Comparison of ENCODE assay signal across 1 cellular context in the genomic region with DNA sequence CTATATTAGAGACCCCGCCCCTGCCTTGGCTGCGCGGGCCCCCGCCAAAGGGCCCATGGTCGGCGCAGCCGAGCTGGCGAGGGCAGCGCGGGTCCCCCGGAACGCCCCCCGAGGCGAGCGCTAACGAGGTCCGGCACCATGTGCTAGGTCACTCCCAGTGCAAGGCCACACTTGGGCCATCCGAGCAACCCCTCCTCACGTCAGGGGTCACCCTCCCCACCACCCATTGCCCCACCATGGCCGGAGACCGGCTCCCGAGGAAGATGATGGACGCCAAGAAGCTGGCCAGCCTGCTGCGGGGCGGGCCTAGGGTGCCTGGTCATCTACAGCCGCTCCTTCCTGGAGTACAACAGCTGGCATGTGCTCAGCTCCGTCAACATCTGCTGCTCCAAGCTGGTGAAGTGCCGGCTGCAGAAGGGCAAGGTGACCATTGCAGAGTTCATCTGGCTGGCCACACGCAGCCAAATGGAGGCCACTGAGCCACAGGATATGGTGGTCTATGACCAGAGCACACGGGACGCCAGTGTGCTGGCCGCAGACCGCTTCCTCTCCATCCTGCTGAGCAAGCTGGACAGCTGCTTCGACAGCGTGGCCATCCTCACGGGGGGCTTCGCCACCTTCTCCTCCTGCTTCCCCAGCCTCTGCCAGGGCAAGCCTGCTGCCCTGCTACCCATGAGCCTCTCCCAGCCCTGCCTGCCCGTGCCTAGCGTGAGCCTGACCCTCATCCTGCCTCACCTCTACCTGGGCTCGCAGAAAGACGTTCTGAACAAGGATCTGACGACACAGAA.
TF ChIP-seq lines count a peak whose summit lies in the region.

No MANE protein-coding gene starts in this region.

TF ChIP-seq in IMR-90, 13 proteins besides CTCF, POLR2A, EP300 and RAD21:
- no peak for TF ChIP-seq SMC3 (IDR thresholded peaks at IDR 0.05; ENCODE audit: low read depth, low read length)
- no peak for TF ChIP-seq CEBPB (IDR thresholded peaks at IDR 0.05; ENCODE audit: low read depth, low read length)
- TF ChIP-seq CHD1 (IDR thresholded peaks at IDR 0.05; ENCODE audit: low read depth, low read length) = no peak
